Comparison of ENCODE assay signal across 8 cellular contexts in genomic region chr1:155978325-155978972, GRCh38. TPM values are rescaled to one million over a fixed set of nuclear protein-coding genes. Genes with fewer than 3 reads are reported as not detected.
A peak's percentile ranks its signal among the peaks of the same experiment; 100 is the strongest.
DNase-seq lines count a peak whose midpoint lies in the region; ATAC-seq and TF ChIP-seq lines count a peak whose summit lies in the region.

Gene ARHGEF2 (minus strand): TSS chr1:155978547. CDS start chr1:155978427, 120 bp downstream.

- TF ChIP-seq CTCF in GM06990 (IDR thresholded peaks at IDR 0.05; ENCODE audit: insufficient read depth, low read length, poor library complexity, severe bottlenecking) (peak; percentile 39), choroid plexus epithelial cell (conservative IDR thresholded peaks at IDR 0.05; ENCODE audit: low read depth, low read length) (peak; percentile 51)

- H3K4me1 Mint-ChIP-seq in activated CD4-positive, alpha-beta T cell treated with anti-CD3 and anti-CD28 coated beads for 36 hours = peaks cover 68% of the 10 kb centered on the region

- ATAC-seq in HG02798 (IDR thresholded peaks at IDR 0.05; ENCODE audit: poor library complexity, unreplicated experiment) = peak; percentile 49
- peak; percentile 57 for ATAC-seq in activated CD4-positive, alpha-beta T cell treated with anti-CD3 and anti-CD28 coated beads for 36 hours
- peak; percentile 76 for ATAC-seq in left lobe of liver

- no peaks in the 10 kb centered on the region for H3K27me3 Mint-ChIP-seq in activated CD4-positive, alpha-beta T cell treated with anti-CD3 and anti-CD28 coated beads for 36 hours

- POLR2A ChIA-PET in activated CD4-positive, alpha-beta T cell treated with anti-CD3 and anti-CD28 coated beads for 36 hours (lab: Charles Lee) = interaction anchor here (1.0 to 6.5 kb wide), 7 partner anchors 12 to 71 kb away, joined by 3 to 62 read pairs (median 4); partner anchors contain the start of gene KHDC4

- DNase-seq in GM06990 (ENCODE audit: extremely low read depth, insufficient read length) = peak; percentile 91
- peak; percentile 37 for DNase-seq in NCI-H2196 treated with DMSO at 0.1 percent for 48 hours (lab: John Stamatoyannopoulos, UW; ENCODE audit: unreplicated experiment)
- DNase-seq in activated CD4-positive, alpha-beta T cell treated with anti-CD3 and anti-CD28 coated beads for 36 hours = peak; percentile 88
- no peak for DNase-seq in choroid plexus epithelial cell (ENCODE audit: low read depth)
- peak; percentile 73 for DNase-seq in left lobe of liver (ENCODE audit: low spot score)
- DNase-seq in stimulated activated CD4-positive, alpha-beta T cell treated with anti-CD3 and anti-CD28 coated beads, Interleukin-2, amount 100 ng/mL, for 24 hours = peak; percentile 81 to 88
- no peak for DNase-seq in COLO829 (ENCODE audit: low spot score)

- H3K4me3 ChIP-seq in GM06990 (replicated peaks; ENCODE audit: low read depth, low read length) (peak within 1 kb of the TSS; percentile 94), choroid plexus epithelial cell (ENCODE audit: low read depth, low read length) (peak within 1 kb of the TSS; percentile 85)

- H3K36me3 Mint-ChIP-seq in activated CD4-positive, alpha-beta T cell treated with anti-CD3 and anti-CD28 coated beads for 36 hours (ENCODE audit: low read depth) = peaks cover 41% of the 10 kb centered on the region

- peak within 1 kb of the TSS; percentile 100 for H3K4me3 Mint-ChIP-seq in activated CD4-positive, alpha-beta T cell treated with anti-CD3 and anti-CD28 coated beads for 36 hours

- H3K27ac Mint-ChIP-seq in activated CD4-positive, alpha-beta T cell treated with anti-CD3 and anti-CD28 coated beads for 36 hours = peak within 1 kb of the TSS; percentile 96

- H3K9me3 Mint-ChIP-seq in activated CD4-positive, alpha-beta T cell treated with anti-CD3 and anti-CD28 coated beads for 36 hours (ENCODE audit: low read depth) = no peaks in the 10 kb centered on the region

- CTCF ChIA-PET in activated CD4-positive, alpha-beta T cell treated with anti-CD3 and anti-CD28 coated beads for 36 hours (lab: Charles Lee) = interaction anchor here (0.9 to 3.5 kb wide), 8 partner anchors 9 to 59 kb away, joined by 3 to 27 read pairs (median 6); partner anchors contain the start of gene KHDC4

- no peaks in the 10 kb centered on the region for H3K27me3 ChIP-seq in GM06990 (replicated peaks; ENCODE audit: control insufficient read depth, insufficient read depth, low read length)

- intact Hi-C loops in activated CD4-positive, alpha-beta T cell treated with anti-CD3 and anti-CD28 coated beads for 36 hours (cut with DNase I, micrococcal nuclease) = loop anchor here (1.0 to 5.0 kb wide), 11 partner anchors 8 to 701 kb away; partner anchors contain the start of genes KHDC4 (in 2 of the 2), SYT11 (in 2 of the 2), DAP3 (in 1 of the 2) and GON4L (in 1 of the 2)

- H3K36me3 ChIP-seq in GM06990 (ENCODE audit: control insufficient read depth, insufficient read depth, low read length) = peaks cover 4% of the 10 kb centered on the region

RNA-seq across cellular contexts. Expression of gene ARHGEF2, which starts in this region (rescaled TPM):
- total RNA-seq in activated CD4-positive, alpha-beta T cell treated with anti-CD3 and anti-CD28 coated beads for 36 hours = 100 to 1,000 TPM; 135 to 216 TPM
- 6.5 TPM for total RNA-seq in left lobe of liver

Comparison
In these comparisons a context has a peak if more than half of its experiments do, and no peak if none do; other contexts are left out.
1. RNA of gene ARHGEF2 (total RNA-seq): 135 to 216 TPM in activated CD4-positive, alpha-beta T cell treated with anti-CD3 and anti-CD28 coated beads for 36 hours; 6.5 TPM in left lobe of liver (single experiment); every median in the first group is over 10 times any median in the second.
2. DNase-seq: peak in GM06990 (single experiment), NCI-H2196 treated with DMSO at 0.1 percent for 48 hours (single experiment), activated CD4-positive, alpha-beta T cell treated with anti-CD3 and anti-CD28 coated beads for 36 hours (single experiment), left lobe of liver (single experiment) and stimulated activated CD4-positive, alpha-beta T cell treated with anti-CD3 and anti-CD28 coated beads, Interleukin-2, amount 100 ng/mL, for 24 hours (2 of 2); none in choroid plexus epithelial cell (single experiment) and COLO829 (single experiment).
3. Peak in every context shown above with its lines, with median percentiles within 50 percentile points of each other: ATAC-seq.